Comparison of ENCODE assay signal across 8 cellular contexts in genomic region chr5:1594336-1595106, GRCh38.
DNase-seq lines count a peak whose midpoint lies in the region; ATAC-seq and TF ChIP-seq lines count a peak whose summit lies in the region.

No MANE protein-coding gene starts in this region.

- no peaks in the 10 kb centered on the region for H3K36me3 ChIP-seq in breast epithelium

- peak; percentile 95 for ATAC-seq in GM21390 (IDR thresholded peaks at IDR 0.05; ENCODE audit: unreplicated experiment)

- H3K27me3 ChIP-seq in breast epithelium: no peaks in the 10 kb centered on the region

- no peaks in the 10 kb centered on the region for H3K9me3 Mint-ChIP-seq in IgD-negative memory B cell

- H3K4me3 ChIP-seq in breast epithelium: peak overlapping the region; percentile 41 to 87 (median 54)

- H3K4me1 ChIP-seq in breast epithelium: no peaks in the 10 kb centered on the region

- H3K27ac Mint-ChIP-seq in IgD-negative memory B cell: peak overlapping the region in 2 of 3 donors; percentile 81 to 86

- TF ChIP-seq CTCF in breast epithelium (IDR thresholded peaks at IDR 0.05): peak in 2 of 3 donors; percentile 31 to 41

- peak overlapping the region; percentile 66 to 87 for H3K27ac ChIP-seq in breast epithelium

- intact Hi-C loops in breast epithelium (cut with DNase I; ENCODE audit: low total_unique reads): no loop called here

- peaks cover 10 to 18% (median 16%) of the 10 kb centered on the region in 3 donors for H3K4me1 Mint-ChIP-seq in IgD-negative memory B cell

- no peaks in the 10 kb centered on the region for H3K27me3 Mint-ChIP-seq in IgD-negative memory B cell

- TF ChIP-seq POLR2A in breast epithelium (IDR thresholded peaks at IDR 0.05): no peak

- no peaks in the 10 kb centered on the region for H3K9me3 ChIP-seq in breast epithelium

- DNase-seq in DMS114 treated with DMSO at 0.1 percent for 48 hours (lab: John Stamatoyannopoulos, UW; ENCODE audit: unreplicated experiment) (peak; percentile 57), T-helper 22 cell (ENCODE audit: low read depth) (peak; percentile 16), breast epithelium (ENCODE audit: low spot score in 2 of 2) (peak; percentile 50 to 65), islet precursor cell (peak; percentile 96), NCI-H748 treated with DMSO at 0.1 percent for 48 hours (lab: John Stamatoyannopoulos, UW) (no peak)
- DNase-seq in stimulated activated CD4-positive, alpha-beta T cell treated with anti-CD3 and anti-CD28 coated beads, Interleukin-12 subunit alpha, Interleukin-12 subunit beta, amount 100 ng/mL, for 48 hours (ENCODE audit: low read depth in 2 of 3, low spot score in 1 of 3): peak; percentile 32 to 60 (median 44)

- no peaks in the 10 kb centered on the region for H3K36me3 Mint-ChIP-seq in IgD-negative memory B cell

- H3K4me3 Mint-ChIP-seq in IgD-negative memory B cell: peak overlapping the region; percentile 83 to 93 (median 90)
